In genomic region chr9:41098759-41099158, GRCh38 we compare ENCODE assay signal across 16 cellular contexts. TPM values are rescaled to one million over a fixed set of nuclear protein-coding genes. Genes with fewer than 3 reads are reported as not detected.
"Had no signal": no experiment of that assay in that cellular context is flagged by ENCODE, and none has a peak within 500 bp of the region (broad histone marks: within the 10 kb centered on the region; RNA-seq: fewer than 3 reads in every experiment).

No MANE protein-coding gene starts in this region.

RNA-seq across cellular contexts. Expression of gene FOXD4L6, which starts 29.7 kb away (rescaled TPM):
- total RNA-seq: activated CD4-positive, alpha-beta memory T cell treated with anti-CD3 and anti-CD28 coated beads, Interleukin-2, amount 10 ng/mL, durations not matched to agents 7 days and 5 days; activated CD4-positive, alpha-beta T cell treated with anti-CD3 and anti-CD28 coated beads, Interleukin-2, amount 10 ng/mL, durations not matched to agents 24 days and 14 days; activated naive CD8-positive, alpha-beta T cell treated with anti-CD3 and anti-CD28 coated beads for 36 hours; fibroblast of villous mesenchyme; gastroesophageal sphincter; hepatocyte; mesothelial cell of epicardium; ovary; progenitor cell of endocrine pancreas; sciatic nerve; T-helper 17 cell; thyroid gland; upper lobe of left lung; vagina had no signal
- polyA plus RNA-seq: hepatocyte, keratinocyte, liver, ovary had no signal
